11 cellular contexts compared by ENCODE assay signal in the genomic region with DNA sequence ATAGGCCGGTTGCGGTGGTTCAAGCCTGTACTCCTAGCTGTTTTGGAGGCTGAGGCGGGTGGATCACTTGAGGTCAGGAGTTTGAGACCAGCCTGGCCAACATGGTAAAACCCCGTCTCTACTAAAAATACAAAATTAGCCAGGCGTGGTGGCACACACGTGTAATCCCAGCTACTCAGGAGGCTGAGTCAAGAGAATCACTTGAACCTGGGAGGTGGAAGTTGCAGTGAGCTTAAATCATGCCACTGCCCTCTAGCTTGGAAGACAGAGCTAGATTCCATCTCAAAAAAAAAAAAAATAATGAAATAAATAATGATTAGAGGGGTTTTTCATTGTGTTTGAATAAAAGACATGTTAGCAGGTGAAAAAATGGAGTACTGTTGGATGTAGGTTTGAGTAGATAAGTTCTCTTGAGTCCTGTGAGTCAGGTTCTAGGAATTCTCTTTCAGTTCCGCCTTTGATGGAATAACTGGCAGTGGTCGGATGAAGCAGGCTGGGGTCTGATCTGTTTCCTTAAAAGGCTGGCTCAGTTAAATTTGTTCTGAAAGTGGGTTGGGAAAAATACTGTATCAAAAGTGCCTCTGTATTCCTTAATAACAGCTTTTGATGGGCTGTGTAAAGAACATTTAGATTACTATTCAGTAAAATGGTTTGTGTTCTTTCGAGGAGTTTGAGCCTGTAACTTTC.
DNase-seq lines count a peak whose midpoint lies in the region; ATAC-seq, FAIRE-seq and TF ChIP-seq lines count a peak whose summit lies in the region.
"Had no signal": no experiment of that assay in that cellular context is flagged by ENCODE, and none has a peak within 500 bp of the region (broad histone marks: within the 10 kb centered on the region; RNA-seq: fewer than 3 reads in every experiment).

No MANE protein-coding gene starts in this region.

- no peak overlapping the region for H3K4me3 ChIP-seq in IMR-90 (ENCODE audit: insufficient read depth, low read depth, low read length)
- no peak overlapping the region for H3K4me3 ChIP-seq in body of pancreas
- peak overlapping the region in 2 of 3 experiments; percentile 27 to 52 for H3K4me3 ChIP-seq in keratinocyte (ENCODE audit: control insufficient read depth in 2 of 3, extremely low read depth in 1 of 3, insufficient read depth in 2 of 3, low read depth in 1 of 3, low read length in 3 of 3)
- no peak overlapping the region for H3K4me3 ChIP-seq in HepG2 (replicated peaks in 1 of 3; ENCODE audit: insufficient read depth in 1 of 3, low read depth in 2 of 3, low read length in 3 of 3)
- H3K4me3 ChIP-seq: SK-N-MC had no signal

- H3K27me3 ChIP-seq in IMR-90 (ENCODE audit: control insufficient read depth, insufficient read depth, low read length) (peaks cover 1% of the 10 kb centered on the region; the same call in 1 of the 2 replicates), body of pancreas (no peaks in the 10 kb centered on the region), keratinocyte (ENCODE audit: control insufficient read depth, extremely low read depth, insufficient read depth, low read length) (no peaks in the 10 kb centered on the region), HepG2 (ENCODE audit: control insufficient read depth in 1 of 2, insufficient read depth in 2 of 2, low read length in 2 of 2) (no peaks in the 10 kb centered on the region)

- no peaks in the 10 kb centered on the region for H3K4me1 Mint-ChIP-seq in stimulated activated memory B cell treated with anti-CD40 and anti-IgM and Interleukin-4, amounts not matched to agents 10 μg/mL and 1 μg/mL and 100 μg/mL, for 72 hours
- H3K4me1 Mint-ChIP-seq in activated T-helper 2 cell treated with anti-CD3 and anti-CD28 coated beads, Interferon-gamma antibody, Interleukin-2, Interleukin-4, amounts not matched to agents 10 μg/mL and 5 μg/mL and 100 μg/mL, durations not matched to agents 14 hours and 24 hours and 36 hours (ENCODE audit: low read depth), result peaks cover 18% of the 10 kb centered on the region

- dilution Hi-C loops in IMR-90 (cut with HindIII; ENCODE audit: low sequenced_read_pairs, unreplicated experiment) (no loop called here), keratinocyte (cut with MboI; ENCODE audit: extremely low pct_ligation_motif_present, low sequenced_read_pairs) (no loop called here)

- H3K79me2 ChIP-seq in keratinocyte (ENCODE audit: control insufficient read depth, insufficient read depth, low read length), result no peaks in the 10 kb centered on the region
- no peaks in the 10 kb centered on the region for H3K79me2 ChIP-seq in HepG2 (ENCODE audit: insufficient read depth, low read length)
- H3K79me2 ChIP-seq: parathyroid adenoma had no signal

- intact Hi-C loops in IMR-90 (cut with micrococcal nuclease) (loop anchor here (5.0 kb wide), 1 partner anchor 208 kb away; no protein-coding TSS in a partner anchor), body of pancreas (cut with DNase I) (loop anchor here (10.0 kb wide), 1 partner anchor 55 kb away; no protein-coding TSS in a partner anchor), HepG2 (cut with micrococcal nuclease; ENCODE audit: unreplicated experiment) (no loop called here)
- intact Hi-C loops in activated T-helper 2 cell treated with anti-CD3 and anti-CD28 coated beads, Interferon-gamma antibody, Interleukin-2, Interleukin-4, amounts not matched to agents 10 μg/mL and 5 μg/mL and 100 μg/mL, durations not matched to agents 14 hours and 24 hours and 36 hours (cut with micrococcal nuclease), result loop anchor here (5.0 kb wide), 2 partner anchors 78 to 208 kb away; no protein-coding TSS in a partner anchor

- H2BK15ac ChIP-seq in IMR-90 (ENCODE audit: low read depth, low read length), result no peak overlapping the region

- TF ChIP-seq POLR2A in IMR-90 (IDR thresholded peaks at IDR 0.05; ENCODE audit: low read depth, low read length) (no peak), body of pancreas (IDR thresholded peaks at IDR 0.05) (no peak), HepG2 (IDR thresholded peaks at IDR 0.05; ENCODE audit: insufficient read depth in 1 of 2, low read depth in 2 of 2, low read length in 2 of 2) (no peak)

- H3K4me2 ChIP-seq in IMR-90 (ENCODE audit: low read depth, low read length) (no peak overlapping the region), keratinocyte (ENCODE audit: control insufficient read depth, extremely low read depth, insufficient read depth, low read depth, low read length) (peak overlapping the region; percentile 82), HepG2 (ENCODE audit: low read depth, low read length) (no peak overlapping the region)

- H3K23ac ChIP-seq in IMR-90 (ENCODE audit: low read depth, low read length), result no peak overlapping the region; the same call in 1 of the 2 replicates

- H3K56ac ChIP-seq in IMR-90 (ENCODE audit: extremely low read depth, insufficient read depth, low read length), result no peak overlapping the region

- no peak for TF ChIP-seq EP300 in HepG2 (IDR thresholded peaks at IDR 0.05; ENCODE audit: low read depth in 2 of 2, low read length in 2 of 2)
- TF ChIP-seq EP300 in HepG2 (CRISPR knock-in tag; IDR thresholded peaks at IDR 0.05; ENCODE audit: borderline replicate concordance), result no peak

- POLR2A ChIA-PET in IMR-90 (lab: Charles Lee; ENCODE audit: unreplicated experiment), result no interaction called here
- POLR2A ChIA-PET in HepG2 (lab: Yijun Ruan, JAX), result no interaction called here

- H2AK5ac ChIP-seq in IMR-90 (ENCODE audit: low read depth, low read length), result no peak overlapping the region

- peak; percentile 75 for DNase-seq in IMR-90
- DNase-seq in body of pancreas, result no peak
- DNase-seq in keratinocyte (ENCODE audit: low read depth, low spot score), result no peak
- DNase-seq in substantia nigra (lab: John Stamatoyannopoulos, UW), result no peak
- DNase-seq in NCI-H128 (lab: John Stamatoyannopoulos, UW; ENCODE audit: unreplicated experiment), result no peak
- no peak for DNase-seq in HepG2 (ENCODE audit: low spot score)
- DNase-seq in activated T-helper 2 cell treated with anti-CD3 and anti-CD28 coated beads, Interferon-gamma antibody, Interleukin-2, Interleukin-4, amounts not matched to agents 10 μg/mL and 5 μg/mL and 100 μg/mL, durations not matched to agents 14 hours and 24 hours and 36 hours (ENCODE audit: low spot score), result no peak
- DNase-seq: stimulated activated naive B cell treated with anti-CD40 and anti-IgM and Interleukin-4, amounts not matched to agents 10 μg/mL and 1 μg/mL and 100 μg/mL, for 72 hours had no signal

- H3K36me3 ChIP-seq in IMR-90 (ENCODE audit: control insufficient read depth, insufficient read depth, low read length) (peaks cover 4% of the 10 kb centered on the region; the same call in 1 of the 2 replicates), body of pancreas (replicated peaks in 1 of 2; ENCODE audit: insufficient read depth in 1 of 2, low read depth in 2 of 2) (no peaks in the 10 kb centered on the region), keratinocyte (ENCODE audit: control insufficient read depth in 2 of 2, extremely low read depth in 1 of 2, insufficient read depth in 2 of 2, low read length in 2 of 2) (peaks cover 2 to 9% of the 10 kb centered on the region in 2 experiments), HepG2 (replicated peaks in 1 of 2; ENCODE audit: control insufficient read depth in 1 of 2, insufficient read depth in 2 of 2, low read length in 2 of 2) (peaks cover 5 to 24% of the 10 kb centered on the region in 2 experiments)

- no peaks in the 10 kb centered on the region for H3K9me3 ChIP-seq in IMR-90 (ENCODE audit: control insufficient read depth, insufficient read depth, low read length)
- H3K9me3 ChIP-seq in body of pancreas, result no peaks in the 10 kb centered on the region
- no peaks in the 10 kb centered on the region for H3K9me3 ChIP-seq in keratinocyte (ENCODE audit: control insufficient read depth, low read depth, low read length)
- no peaks in the 10 kb centered on the region for H3K9me3 ChIP-seq in HepG2 (ENCODE audit: low read length)

- H4K20me1 ChIP-seq in IMR-90 (ENCODE audit: insufficient read depth, low read length) (no peaks in the 10 kb centered on the region; the same call in 1 of the 2 replicates), keratinocyte (ENCODE audit: control insufficient read depth, extremely low read depth, insufficient read depth, low read length) (no peaks in the 10 kb centered on the region), HepG2 (ENCODE audit: insufficient read depth, low read length) (no peaks in the 10 kb centered on the region)

- CTCF ChIA-PET in IMR-90 (lab: Yijun Ruan, JAX) (no interaction called here), HepG2 (lab: Yijun Ruan, JAX; ENCODE audit: low intra/inter-chr PET ratio, low total read pairs) (no interaction called here)

- H3K18ac ChIP-seq in IMR-90 (ENCODE audit: low read depth, low read length), result peak overlapping the region; percentile 21; the same call in 1 of the 2 replicates

- H3K79me1 ChIP-seq in IMR-90 (ENCODE audit: low read depth in 1 of 2, low read length in 2 of 2), result peaks cover 1 to 6% of the 10 kb centered on the region in 2 experiments; a peak in 3 of 4 replicates

- H3K9me1 ChIP-seq in IMR-90 (ENCODE audit: insufficient read depth, low read length) (peaks cover 8% of the 10 kb centered on the region; the same call in 1 of the 2 replicates), keratinocyte (ENCODE audit: control insufficient read depth, extremely low read depth, insufficient read depth, low read length) (no peaks in the 10 kb centered on the region)

- peak overlapping the region; percentile 28 to 55; a peak in 1 of 4 replicates for H4K8ac ChIP-seq in IMR-90 (ENCODE audit: low read depth in 2 of 2, low read length in 2 of 2)

- no peak overlapping the region for H4K91ac ChIP-seq in IMR-90 (ENCODE audit: insufficient read depth, low read depth, low read length)

- no peak overlapping the region for H2AK9ac ChIP-seq in IMR-90 (replicated peaks; ENCODE audit: low read depth, low read length, poor library complexity)

- 0 out of 2 replicates have a peak overlapping the region, but pooled peaks have one; percentile 32 for H2BK20ac ChIP-seq in IMR-90 (ENCODE audit: low read depth, low read length)

- H3K27ac Mint-ChIP-seq in stimulated activated memory B cell treated with anti-CD40 and anti-IgM and Interleukin-4, amounts not matched to agents 10 μg/mL and 1 μg/mL and 100 μg/mL, for 72 hours, result no peak overlapping the region
- H3K27ac Mint-ChIP-seq in activated T-helper 2 cell treated with anti-CD3 and anti-CD28 coated beads, Interferon-gamma antibody, Interleukin-2, Interleukin-4, amounts not matched to agents 10 μg/mL and 5 μg/mL and 100 μg/mL, durations not matched to agents 14 hours and 24 hours and 36 hours, result no peak overlapping the region
- H3K27ac Mint-ChIP-seq: stimulated activated naive B cell treated with anti-CD40 and anti-IgM and Interleukin-4, amounts not matched to agents 10 μg/mL and 1 μg/mL and 100 μg/mL, for 72 hours had no signal

- no peak for FAIRE-seq in keratinocyte (lab: Jason Lieb, UNC)
- FAIRE-seq in HepG2 (lab: Jason Lieb, UNC), result no peak

- H3K27ac ChIP-seq in IMR-90 (ENCODE audit: insufficient read depth, low read length) (no peak overlapping the region), body of pancreas (peak overlapping the region in 3 of 4 donors; percentile 24 to 46 (median 39)), keratinocyte (ENCODE audit: control insufficient read depth, insufficient read depth, low read length) (peak overlapping the region; percentile 85), substantia nigra (ENCODE audit: low read depth, low read length, poor library complexity, severe bottlenecking) (peak overlapping the region; percentile 82), HepG2 (ENCODE audit: extremely low read length, insufficient read depth, low read length) (no peak overlapping the region)
- H3K27ac ChIP-seq: parathyroid adenoma, SK-N-MC had no signal

- H3K9ac ChIP-seq in IMR-90 (ENCODE audit: low read depth, low read length) (no peak overlapping the region; the same call in 1 of the 2 replicates), keratinocyte (ENCODE audit: control insufficient read depth, extremely low read depth, insufficient read depth, low read length) (peak overlapping the region; percentile 22), HepG2 (ENCODE audit: insufficient read depth, low read depth, low read length) (no peak overlapping the region)
- H3K9ac ChIP-seq: parathyroid adenoma had no signal

- H2BK120ac ChIP-seq in IMR-90 (ENCODE audit: low read depth, low read length), result peak overlapping the region; percentile 11; the same call in 1 of the 2 replicates

- ATAC-seq in IMR-90 (ENCODE audit: low read depth), result peak; percentile 48
- peak; percentile 35 for ATAC-seq in body of pancreas
- ATAC-seq in stimulated activated memory B cell treated with anti-CD40 and anti-IgM and Interleukin-4, amounts not matched to agents 10 μg/mL and 1 μg/mL and 100 μg/mL, for 72 hours, result no peak
- ATAC-seq in HepG2, result no peak
- ATAC-seq: stimulated activated naive B cell treated with anti-CD40 and anti-IgM and Interleukin-4, amounts not matched to agents 10 μg/mL and 1 μg/mL and 100 μg/mL, for 72 hours had no signal

- H3K9me3 Mint-ChIP-seq in stimulated activated memory B cell treated with anti-CD40 and anti-IgM and Interleukin-4, amounts not matched to agents 10 μg/mL and 1 μg/mL and 100 μg/mL, for 72 hours, result no peaks in the 10 kb centered on the region
- no peaks in the 10 kb centered on the region for H3K9me3 Mint-ChIP-seq in activated T-helper 2 cell treated with anti-CD3 and anti-CD28 coated beads, Interferon-gamma antibody, Interleukin-2, Interleukin-4, amounts not matched to agents 10 μg/mL and 5 μg/mL and 100 μg/mL, durations not matched to agents 14 hours and 24 hours and 36 hours
- H3K9me3 Mint-ChIP-seq: stimulated activated naive B cell treated with anti-CD40 and anti-IgM and Interleukin-4, amounts not matched to agents 10 μg/mL and 1 μg/mL and 100 μg/mL, for 72 hours had no signal

- 0% methylated on average over 1 of the region's 9 CpGs; no CpG with 5 or more reads in 1 of the 2 experiments for WGBS in IMR-90 (ENCODE audit: extremely low coverage in 2 of 2, insufficient read length in 1 of 2), 2 experiments
- 88% methylated on average over 9 of the region's 9 CpGs for WGBS in body of pancreas, 2 donors
- WGBS in HepG2 (ENCODE audit: low lambda C conversion rate), result over 99% methylated on average over 7 of the region's 9 CpGs

- in situ Hi-C loops in IMR-90 (cut with MboI; ENCODE audit: low sequenced_read_pairs) (no loop called here), HepG2 (cut with HindIII; ENCODE audit: extremely low pct_ligation_motif_present, low pct_unique_long_range_greater_than_20kb) (no loop called here)

- H2AFZ ChIP-seq in IMR-90 (replicated peaks; ENCODE audit: low read length, poor library complexity), result no peak overlapping the region
- H2AFZ ChIP-seq in keratinocyte (ENCODE audit: control insufficient read depth, low read length), result peak overlapping the region; percentile 24
- no peak overlapping the region for H2AFZ ChIP-seq in HepG2 (ENCODE audit: low read length)
- H2AFZ ChIP-seq: parathyroid adenoma had no signal

- H3K4me3 Mint-ChIP-seq in stimulated activated memory B cell treated with anti-CD40 and anti-IgM and Interleukin-4, amounts not matched to agents 10 μg/mL and 1 μg/mL and 100 μg/mL, for 72 hours, result no peak overlapping the region
- H3K4me3 Mint-ChIP-seq in activated T-helper 2 cell treated with anti-CD3 and anti-CD28 coated beads, Interferon-gamma antibody, Interleukin-2, Interleukin-4, amounts not matched to agents 10 μg/mL and 5 μg/mL and 100 μg/mL, durations not matched to agents 14 hours and 24 hours and 36 hours (ENCODE audit: low read depth), result no peak overlapping the region
- H3K4me3 Mint-ChIP-seq: stimulated activated naive B cell treated with anti-CD40 and anti-IgM and Interleukin-4, amounts not matched to agents 10 μg/mL and 1 μg/mL and 100 μg/mL, for 72 hours had no signal

- peaks cover 51% of the 10 kb centered on the region for H3K36me3 Mint-ChIP-seq in stimulated activated memory B cell treated with anti-CD40 and anti-IgM and Interleukin-4, amounts not matched to agents 10 μg/mL and 1 μg/mL and 100 μg/mL, for 72 hours
- peaks cover 14% of the 10 kb centered on the region for H3K36me3 Mint-ChIP-seq in activated T-helper 2 cell treated with anti-CD3 and anti-CD28 coated beads, Interferon-gamma antibody, Interleukin-2, Interleukin-4, amounts not matched to agents 10 μg/mL and 5 μg/mL and 100 μg/mL, durations not matched to agents 14 hours and 24 hours and 36 hours (ENCODE audit: low read depth)

- no peak overlapping the region for H3K14ac ChIP-seq in IMR-90 (replicated peaks; ENCODE audit: low read depth, low read length)

- no peak for TF ChIP-seq CTCF in IMR-90 (conservative IDR thresholded peaks at IDR 0.05; ENCODE audit: low read depth, low read length)
- no peak for TF ChIP-seq CTCF in body of pancreas (IDR thresholded peaks at IDR 0.05)
- TF ChIP-seq CTCF in keratinocyte (optimal IDR thresholded peaks at IDR 0.05 in 1 of 3, IDR thresholded peaks at IDR 0.05 in 1 of 3, conservative IDR thresholded peaks at IDR 0.05 in 1 of 3; ENCODE audit: extremely low read depth in 1 of 3, insufficient read depth in 2 of 3, low read length in 3 of 3), result no peak
- no peak for TF ChIP-seq CTCF in HepG2 (CRISPR knock-in tag; IDR thresholded peaks at IDR 0.05)

- H3K4me1 ChIP-seq in IMR-90 (ENCODE audit: control insufficient read depth, insufficient read depth, low read length), result peaks cover 11% of the 10 kb centered on the region
- H3K4me1 ChIP-seq in body of pancreas, result peaks cover 15% of the 10 kb centered on the region
- H3K4me1 ChIP-seq in keratinocyte (ENCODE audit: control insufficient read depth, extremely low read depth, insufficient read depth, low read length), result peaks cover 56% of the 10 kb centered on the region
- H3K4me1 ChIP-seq in HepG2 (ENCODE audit: insufficient read depth, low read length), result peaks cover 34% of the 10 kb centered on the region

- TF ChIP-seq RAD21 in IMR-90 (IDR thresholded peaks at IDR 0.05; ENCODE audit: low read length) (no peak), HepG2 (CRISPR knock-in tag; IDR thresholded peaks at IDR 0.05) (no peak)

- H2BK5ac ChIP-seq in IMR-90 (ENCODE audit: low read depth, low read length, poor library complexity, severe bottlenecking), result no peak overlapping the region

- BruUV-seq in IMR-90 (replicated peaks; lab: Mats Ljungman, UMichigan) (no TSS peak), HepG2 (replicated peaks; lab: Mats Ljungman, UMichigan) (no TSS peak)

- no peak overlapping the region for H4K5ac ChIP-seq in IMR-90 (ENCODE audit: low read depth, low read length)

- H3K4ac ChIP-seq in IMR-90 (ENCODE audit: low read depth, low read length), result no peak overlapping the region; the same call in 1 of the 2 replicates

- no peaks in the 10 kb centered on the region for H3K27me3 Mint-ChIP-seq in stimulated activated memory B cell treated with anti-CD40 and anti-IgM and Interleukin-4, amounts not matched to agents 10 μg/mL and 1 μg/mL and 100 μg/mL, for 72 hours
- no peaks in the 10 kb centered on the region for H3K27me3 Mint-ChIP-seq in activated T-helper 2 cell treated with anti-CD3 and anti-CD28 coated beads, Interferon-gamma antibody, Interleukin-2, Interleukin-4, amounts not matched to agents 10 μg/mL and 5 μg/mL and 100 μg/mL, durations not matched to agents 14 hours and 24 hours and 36 hours (ENCODE audit: low read depth)
- H3K27me3 Mint-ChIP-seq: stimulated activated naive B cell treated with anti-CD40 and anti-IgM and Interleukin-4, amounts not matched to agents 10 μg/mL and 1 μg/mL and 100 μg/mL, for 72 hours had no signal

Comparison
In these comparisons a context has a peak if more than half of its experiments do, and no peak if none do; other contexts are left out.
1. ATAC-seq: peak in IMR-90 (single experiment) and body of pancreas (single experiment); none in stimulated activated memory B cell treated with anti-CD40 and anti-IgM and Interleukin-4, amounts not matched to agents 10 μg/mL and 1 μg/mL and 100 μg/mL, for 72 hours (single experiment) and HepG2 (single experiment).
2. H3K27ac ChIP-seq: peak in body of pancreas (3 of 4), keratinocyte (single experiment) and substantia nigra (single experiment); none in IMR-90 (single experiment) and HepG2 (single experiment).
3. H3K4me3 ChIP-seq: peak in keratinocyte (2 of 3); none in IMR-90 (single experiment), body of pancreas (0 of 2) and HepG2 (0 of 3).